In genomic region chr17:79036181-79036580, GRCh38 we compare ENCODE assay signal across 20 cellular contexts. TPM values are rescaled to one million over a fixed set of nuclear protein-coding genes. Genes with fewer than 3 reads are reported as not detected.
DNase-seq lines count a peak whose midpoint lies in the region; ATAC-seq and TF ChIP-seq lines count a peak whose summit lies in the region.
"Had no signal": no experiment of that assay in that cellular context is flagged by ENCODE, and none has a peak within 500 bp of the region (broad histone marks: within the 10 kb centered on the region; RNA-seq: fewer than 3 reads in every experiment).

No MANE protein-coding gene starts in this region.

- H3K4me1 Mint-ChIP-seq in HFFc6 (ENCODE audit: low read depth) = peaks cover 43% of the 10 kb centered on the region
- H3K4me1 Mint-ChIP-seq: CD4-positive, CD25-positive, alpha-beta regulatory T cell; naive B cell had no signal

- no peaks in the 10 kb centered on the region for H3K4me1 ChIP-seq in colonic mucosa
- peaks cover 42% of the 10 kb centered on the region for H3K4me1 ChIP-seq in lower lobe of right lung
- H3K4me1 ChIP-seq in subcutaneous abdominal adipose tissue (ENCODE audit: control insufficient read depth in 5 of 5, insufficient read depth in 5 of 5, low read length in 5 of 5) = peaks cover 17 to 51% (median 42%) of the 10 kb centered on the region in 5 donors

- peak overlapping the region; percentile 66; the same call in 1 of the 2 replicates for H3K27ac Mint-ChIP-seq in HFFc6
- H3K27ac Mint-ChIP-seq: CD4-positive, CD25-positive, alpha-beta regulatory T cell; dendritic cell treated with granulocyte-macrophage colony-stimulating factor and Interleukin-4, amounts not matched to agents 40 ng/mL and 50 ng/mL, for 4 days had no signal

- H3K36me3 Mint-ChIP-seq in HFFc6 (ENCODE audit: low read depth) = peaks cover 5% of the 10 kb centered on the region; the same call in 1 of the 2 replicates
- H3K36me3 Mint-ChIP-seq: CD4-positive, CD25-positive, alpha-beta regulatory T cell; naive B cell had no signal

- intact Hi-C loops in colonic mucosa (cut with DNase I) (no loop called here), lower lobe of right lung (cut with DNase I) (no loop called here)

- H3K27me3 Mint-ChIP-seq in HFFc6 (ENCODE audit: insufficient read depth) = peaks cover 7% of the 10 kb centered on the region

- DNase-seq in HFFc6 (no peak), colonic mucosa (no peak), lower lobe of right lung (no peak), HT-29 (ENCODE audit: low spot score) (no peak), COLO829 (ENCODE audit: low spot score) (no peak)
- no peak for DNase-seq in stimulated activated CD4-positive, alpha-beta T cell treated with anti-CD3 and anti-CD28 coated beads, Interleukin-2, amount 100 ng/mL, for 24 hours
- DNase-seq: activated gamma-delta T cell treated with Interleukin-2 at 50 U/mL for 16 hours; activated T-cell treated with anti-CD3 and anti-CD28 coated beads, Interleukin-2, amount 50 U/mL, for 1 hour; CD4-positive, CD25-positive, alpha-beta regulatory T cell; DMS 273 treated with DMSO at 0.1 percent for 48 hours; KBM-7; naive B cell; NCI-H774; SHP77 treated with DMSO at 0.1 percent for 48 hours; stimulated activated CD4-positive, alpha-beta T cell treated with anti-CD3 and anti-CD28 coated beads, Interleukin-15, amount 100 ng/mL, for 24 hours; T-helper 1 cell had no signal

- H3K9me3 Mint-ChIP-seq in HFFc6 = no peaks in the 10 kb centered on the region
- H3K9me3 Mint-ChIP-seq: CD4-positive, CD25-positive, alpha-beta regulatory T cell; dendritic cell treated with granulocyte-macrophage colony-stimulating factor and Interleukin-4, amounts not matched to agents 40 ng/mL and 50 ng/mL, for 4 days; naive B cell had no signal

- TF ChIP-seq CTCF in HFFc6 (IDR thresholded peaks at IDR 0.05) (no peak), colonic mucosa (IDR thresholded peaks at IDR 0.05) (no peak), lower lobe of right lung (IDR thresholded peaks at IDR 0.05) (no peak)

- H3K4me3 ChIP-seq in colonic mucosa (no peak overlapping the region), lower lobe of right lung (no peak overlapping the region), subcutaneous abdominal adipose tissue (ENCODE audit: low read depth in 1 of 5, low read length in 5 of 5) (no peak overlapping the region)
- H3K4me3 ChIP-seq: right atrium auricular region had no signal

- H3K9me3 ChIP-seq in colonic mucosa (no peaks in the 10 kb centered on the region), lower lobe of right lung (no peaks in the 10 kb centered on the region), subcutaneous abdominal adipose tissue (ENCODE audit: control insufficient read depth in 5 of 5, low read length in 5 of 5) (no peaks in the 10 kb centered on the region)
- H3K9me3 ChIP-seq: right atrium auricular region had no signal

- H3K36me3 ChIP-seq in colonic mucosa = no peaks in the 10 kb centered on the region
- no peaks in the 10 kb centered on the region for H3K36me3 ChIP-seq in lower lobe of right lung
- H3K36me3 ChIP-seq in subcutaneous abdominal adipose tissue (ENCODE audit: control insufficient read depth in 5 of 5, insufficient read depth in 5 of 5, low read length in 5 of 5) = no peaks in the 10 kb centered on the region

- H3K9ac ChIP-seq in colonic mucosa (ENCODE audit: low read depth in 2 of 2, low read length in 2 of 2) (no peak overlapping the region), subcutaneous abdominal adipose tissue (ENCODE audit: low read length in 5 of 5) (peak overlapping the region in 1 of 5 donors; percentile 18)

- no peak for ATAC-seq in lower lobe of right lung
- no peak for ATAC-seq in HG03354 (IDR thresholded peaks at IDR 0.05; ENCODE audit: poor library complexity, severe bottlenecking, unreplicated experiment)

- H3K27ac ChIP-seq in colonic mucosa = peak overlapping the region; percentile 4
- H3K27ac ChIP-seq in lower lobe of right lung = peak overlapping the region; percentile 1
- peak overlapping the region; percentile 70 for H3K27ac ChIP-seq in subcutaneous abdominal adipose tissue (ENCODE audit: low read depth, low read length)

- no peak overlapping the region for H3K4me3 Mint-ChIP-seq in HFFc6
- H3K4me3 Mint-ChIP-seq: CD4-positive, CD25-positive, alpha-beta regulatory T cell; dendritic cell treated with granulocyte-macrophage colony-stimulating factor and Interleukin-4, amounts not matched to agents 40 ng/mL and 50 ng/mL, for 4 days; naive B cell had no signal

- H3K27me3 ChIP-seq in colonic mucosa (no peaks in the 10 kb centered on the region), lower lobe of right lung (ENCODE audit: low read depth) (no peaks in the 10 kb centered on the region), subcutaneous abdominal adipose tissue (ENCODE audit: control insufficient read depth in 5 of 5, insufficient read depth in 4 of 5, low read length in 5 of 5) (no peaks in the 10 kb centered on the region)
- H3K27me3 ChIP-seq: right atrium auricular region had no signal

RNA-seq across cellular contexts. Expression of gene C1QTNF1, which starts 12.2 kb away (rescaled TPM):
- 10 to 100 TPM in 2 of 6 experiments, 1 to 10 TPM in 4; 8.0 to 15.0 (median 8.6) TPM for total RNA-seq in HFFc6 (2021; fragmentation: NEBNext Ultra II Directional; extraction: Animal tissue kit (Norgen Biotek cat#: 25700))
- total RNA-seq in colonic mucosa (10 to 100 TPM; 10.4 to 12.1 TPM), lower lobe of right lung (24.9 TPM)
- 3.6 and 7.5 TPM in 2 replicates for total RNA-seq in HT-29 (2014; rRNA removed; shearing (Covaris generic))
- total RNA-seq: CD4-positive, CD25-positive, alpha-beta regulatory T cell had no signal

RNA-seq across cellular contexts. Expression of gene CANT1, which starts 26.6 kb away (rescaled TPM):
- total RNA-seq in HFFc6 (2021; fragmentation: NEBNext Ultra II Directional; extraction: Animal tissue kit (Norgen Biotek cat#: 25700)) = 100 to 1,000 TPM in 2 of 6 experiments, 10 to 100 TPM in 4; 84.2 to 103 (median 92.4) TPM
- 100 to 1,000 TPM; 247 to 390 TPM for total RNA-seq in colonic mucosa
- 54.4 TPM for total RNA-seq in lower lobe of right lung
- 89.2 and 96.4 TPM in 2 replicates for total RNA-seq in HT-29 (2014; rRNA removed; shearing (Covaris generic))

RNA-seq across cellular contexts. Expression of gene ENGASE, which starts 38.4 kb away (rescaled TPM):
- total RNA-seq in HFFc6 (2021; fragmentation: NEBNext Ultra II Directional; extraction: Animal tissue kit (Norgen Biotek cat#: 25700)) = 10 to 100 TPM; 11.1 to 13.8 (median 11.8) TPM
- 100 to 1,000 TPM in 1 of 2 donors, 10 to 100 TPM in 1; 53.4 to 111 TPM for total RNA-seq in colonic mucosa
- total RNA-seq in lower lobe of right lung = 56.4 TPM
- total RNA-seq in HT-29 (2014; rRNA removed; shearing (Covaris generic)) = 22.5 and 26.7 TPM in 2 replicates

RNA-seq across cellular contexts. Expression of gene LGALS3BP, which starts 56.5 kb away (rescaled TPM):
- 10 to 100 TPM; 31.1 to 46.4 (median 43.4) TPM for total RNA-seq in HFFc6 (2021; fragmentation: NEBNext Ultra II Directional; extraction: Animal tissue kit (Norgen Biotek cat#: 25700))
- 100 to 1,000 TPM; 635 to 674 TPM for total RNA-seq in colonic mucosa
- 417 TPM for total RNA-seq in lower lobe of right lung
- 1,319 and 1,392 TPM in 2 replicates for total RNA-seq in HT-29 (2014; rRNA removed; shearing (Covaris generic))

Comparison
In these comparisons a context has a peak if more than half of its experiments do, and no peak if none do; other contexts are left out.
1. H3K27ac ChIP-seq: peak in every context shown above with its lines; median percentile 70 in subcutaneous abdominal adipose tissue; 4 in colonic mucosa; 1 in lower lobe of right lung.